ENCODE assay signal across 8 cellular contexts in the genomic region with DNA sequence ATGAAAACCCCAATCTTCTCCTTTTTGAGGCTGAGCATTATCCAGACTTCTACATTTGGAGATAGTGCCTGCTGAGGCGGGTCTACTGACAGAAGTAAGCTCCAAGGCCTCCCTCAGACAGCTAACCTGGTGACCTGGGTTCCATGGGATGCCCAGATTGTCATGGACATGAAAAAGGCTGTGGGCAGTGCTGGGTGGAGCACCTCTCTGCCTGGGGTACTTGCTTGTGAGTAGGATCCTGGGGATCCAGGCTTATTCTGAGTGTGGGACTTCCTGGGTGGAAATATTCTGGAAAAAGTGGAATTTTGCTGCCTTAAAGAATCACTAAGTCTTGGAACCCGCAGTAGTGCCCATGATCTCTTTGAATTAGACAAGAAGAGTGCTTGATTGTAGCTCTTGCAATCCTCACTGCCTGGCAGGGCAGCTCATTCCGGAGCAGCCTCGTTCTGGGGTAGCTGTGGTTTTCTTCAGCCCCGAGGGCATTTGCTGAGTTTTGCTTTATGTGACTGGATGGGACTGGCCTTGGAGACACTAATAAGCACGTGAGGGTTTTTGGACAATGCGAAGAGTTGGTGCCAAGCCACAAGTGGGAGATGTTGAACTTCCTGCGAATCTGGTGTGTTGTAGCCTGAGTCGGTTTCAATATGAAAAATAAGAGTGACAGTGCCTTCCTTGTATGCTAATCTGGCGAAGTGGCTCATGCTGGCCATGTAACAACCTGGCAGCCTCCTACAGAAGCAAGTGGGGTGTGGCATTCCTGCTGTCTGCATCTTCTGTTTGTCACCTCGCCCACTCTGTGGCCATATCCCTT. TPM values are rescaled to one million over a fixed set of nuclear protein-coding genes. Genes with fewer than 3 reads are reported as not detected.
DNase-seq lines count a peak whose midpoint lies in the region; ATAC-seq and TF ChIP-seq lines count a peak whose summit lies in the region.

No MANE protein-coding gene starts in this region.

- no peaks in the 10 kb centered on the region for H3F3A ChIP-seq in MM.1S (ENCODE audit: insufficient read depth, low read length)

- H3K4me3 Mint-ChIP-seq in naive thymus-derived CD4-positive, alpha-beta T cell = no peak overlapping the region
- H3K4me3 Mint-ChIP-seq in H9 = no peak overlapping the region

- no peak overlapping the region for H2BK12ac ChIP-seq in H9 (ENCODE audit: insufficient read length, low read depth, low read length)

- TF ChIP-seq CTCF in MM.1S (IDR thresholded peaks at IDR 0.05; ENCODE audit: low read length) (no peak), brain microvascular endothelial cell (IDR thresholded peaks at IDR 0.05; ENCODE audit: low read depth, low read length, missing control alignments) (peak; percentile 13), H9 (conservative IDR thresholded peaks at IDR 0.05) (no peak), spleen (IDR thresholded peaks at IDR 0.05 in 8 of 11, conservative IDR thresholded peaks at IDR 0.05 in 3 of 11) (no peak)

- H3K79me2 ChIP-seq in MM.1S (ENCODE audit: low read length) (no peaks in the 10 kb centered on the region), H9 (ENCODE audit: insufficient read depth, low read length) (no peaks in the 10 kb centered on the region)

- no peak overlapping the region for H4K91ac ChIP-seq in H9 (ENCODE audit: insufficient read length, low read depth, low read length)

- no peak for TF ChIP-seq POLR2A in spleen (IDR thresholded peaks at IDR 0.05)

- H3K36me3 Mint-ChIP-seq in naive thymus-derived CD4-positive, alpha-beta T cell = peaks cover 0 to under 1% (median 0%) of the 10 kb centered on the region in 5 donors
- peaks cover 0 to 6% (median under 1%) of the 10 kb centered on the region in 3 experiments; a peak in 3 of 7 replicates for H3K36me3 Mint-ChIP-seq in H9 (ENCODE audit: insufficient read depth in 1 of 3, low read depth in 3 of 3)

- H3K4me1 Mint-ChIP-seq in naive thymus-derived CD4-positive, alpha-beta T cell = peaks cover 8 to 20% (median 11%) of the 10 kb centered on the region in 7 donors
- peaks cover 8% of the 10 kb centered on the region in 2 experiments for H3K4me1 Mint-ChIP-seq in H9

- H2BK15ac ChIP-seq in H9 (ENCODE audit: low read depth, low read length) = no peak overlapping the region

- H3K4me3 ChIP-seq in MM.1S (ENCODE audit: low read length) (peak overlapping the region; percentile 15; the same call in 1 of the 2 replicates), brain microvascular endothelial cell (ENCODE audit: low read depth, low read length) (no peak overlapping the region), spleen (peak overlapping the region in 1 of 8 donors; percentile 15)
- H3K4me3 ChIP-seq in naive thymus-derived CD4-positive, alpha-beta T cell (ENCODE audit: low read length) = no peak overlapping the region

- in situ Hi-C loops in brain microvascular endothelial cell (cut with HindIII; ENCODE audit: low pct_ligation_motif_present, low sequenced_read_pairs) = loop anchor here (25.0 kb wide), 1 partner anchor 331 kb away; no protein-coding TSS in a partner anchor

- H3K27me3 ChIP-seq in MM.1S (replicated peaks; ENCODE audit: insufficient read depth, low read length) (no peaks in the 10 kb centered on the region), brain microvascular endothelial cell (replicated peaks) (no peaks in the 10 kb centered on the region), H9 (ENCODE audit: insufficient read depth, low read length) (no peaks in the 10 kb centered on the region), spleen (replicated peaks in 1 of 7) (no peaks in the 10 kb centered on the region)
- no peaks in the 10 kb centered on the region for H3K27me3 ChIP-seq in naive thymus-derived CD4-positive, alpha-beta T cell (ENCODE audit: control insufficient read depth in 2 of 2, insufficient read depth in 2 of 2, low read length in 2 of 2)

- H3T11ph ChIP-seq in H9 (ENCODE audit: low read length) = no peak overlapping the region

- no peaks in the 10 kb centered on the region for H4K20me1 ChIP-seq in MM.1S (ENCODE audit: insufficient read depth, low read length)
- H4K20me1 ChIP-seq in H9 (ENCODE audit: control insufficient read depth, insufficient read depth, insufficient read length) = no peaks in the 10 kb centered on the region

- no peak overlapping the region for H2BK20ac ChIP-seq in H9 (ENCODE audit: low read depth, low read length, poor library complexity, severe bottlenecking)

- WGBS in H9 (ENCODE audit: extremely low coverage, insufficient read length, low lambda C conversion rate) = no CpG with 5 or more reads among the region's 11 CpGs
- 13 to 25% (median 24%) methylated on average over 11 of the region's 11 CpGs for WGBS in spleen, 5 donors

- POLR2A ChIA-PET in naive thymus-derived CD4-positive, alpha-beta T cell (lab: Charles Lee) = no interaction called here

- H3K18ac ChIP-seq in H9 (ENCODE audit: insufficient read length, low read depth, low read length) = no peak overlapping the region

- H3K36me3 ChIP-seq in MM.1S (replicated peaks; ENCODE audit: insufficient read depth, low read length) (no peaks in the 10 kb centered on the region), brain microvascular endothelial cell (replicated peaks) (peaks cover under 1% of the 10 kb centered on the region), spleen (peaks cover 0 to 12% (median 1%) of the 10 kb centered on the region in 6 donors)
- no peaks in the 10 kb centered on the region for H3K36me3 ChIP-seq in naive thymus-derived CD4-positive, alpha-beta T cell (ENCODE audit: control insufficient read depth in 2 of 3, insufficient read depth in 3 of 3, low read length in 3 of 3)

- H3K79me1 ChIP-seq in H9 (ENCODE audit: insufficient read depth, low read depth, low read length, poor library complexity, severe bottlenecking) = no peaks in the 10 kb centered on the region

- H2AFZ ChIP-seq in MM.1S (ENCODE audit: low read length) (no peak overlapping the region), H9 (ENCODE audit: low read length) (no peak overlapping the region)

- no peak overlapping the region for H3K56ac ChIP-seq in H9 (ENCODE audit: insufficient read length, low read depth, low read length)

- H3K9me3 Mint-ChIP-seq in naive thymus-derived CD4-positive, alpha-beta T cell = no peaks in the 10 kb centered on the region
- no peaks in the 10 kb centered on the region for H3K9me3 Mint-ChIP-seq in H9

- peak; percentile 72 for ATAC-seq in GM21360 (IDR thresholded peaks at IDR 0.05; ENCODE audit: unreplicated experiment)
- ATAC-seq in naive thymus-derived CD4-positive, alpha-beta T cell = peak; percentile 62

- no peaks in the 10 kb centered on the region for H3K23me2 ChIP-seq in H9 (ENCODE audit: insufficient read length, low read depth, low read length, poor library complexity, severe bottlenecking)

- H4K5ac ChIP-seq in H9 (ENCODE audit: insufficient read length, low read depth, low read length) = no peak overlapping the region

- H3K4me1 ChIP-seq in MM.1S (ENCODE audit: low read length) = peaks cover 9% of the 10 kb centered on the region; the same call in 1 of the 2 replicates
- no peaks in the 10 kb centered on the region for H3K4me1 ChIP-seq in naive thymus-derived CD4-positive, alpha-beta T cell (ENCODE audit: control insufficient read depth in 2 of 2, insufficient read depth in 2 of 2, low read length in 2 of 2)
- H3K4me1 ChIP-seq in H9 (ENCODE audit: insufficient read depth, low read length) = no peaks in the 10 kb centered on the region
- peaks cover 6 to 29% (median 20%) of the 10 kb centered on the region in 6 donors for H3K4me1 ChIP-seq in spleen

- intact Hi-C loops in naive thymus-derived CD4-positive, alpha-beta T cell (cut with micrococcal nuclease) = loop anchor here (5.0 to 10.0 kb wide), 2 partner anchors 203 to 1061 kb away; no protein-coding TSS in a partner anchor
- intact Hi-C loops in spleen (cut with DNase I; ENCODE audit: low total_unique reads) = loop anchor here (5.0 to 10.0 kb wide), 2 partner anchors 203 to 341 kb away; no protein-coding TSS in a partner anchor

- H3K27ac Mint-ChIP-seq in naive thymus-derived CD4-positive, alpha-beta T cell = no peak overlapping the region
- no peak overlapping the region for H3K27ac Mint-ChIP-seq in H9

- H3K27ac ChIP-seq in MM.1S (ENCODE audit: low read length) (no peak overlapping the region), brain microvascular endothelial cell (no peak overlapping the region), H9 (ENCODE audit: insufficient read length, low read depth, low read length) (no peak overlapping the region), spleen (peak overlapping the region in 4 of 8 donors; percentile 18 to 70 (median 32))
- H3K27ac ChIP-seq in naive thymus-derived CD4-positive, alpha-beta T cell (ENCODE audit: low read depth, low read length) = no peak overlapping the region

- no peak overlapping the region for H3K14ac ChIP-seq in H9 (ENCODE audit: insufficient read depth, low read length)

- H2BK5ac ChIP-seq in H9 (ENCODE audit: insufficient read length, low read length) = no peak overlapping the region

- no peak overlapping the region for H4K8ac ChIP-seq in H9 (replicated peaks; ENCODE audit: insufficient read length, low read depth, low read length)

- CTCF ChIA-PET in naive thymus-derived CD4-positive, alpha-beta T cell (lab: Charles Lee) = interaction anchor here (4.8 kb wide), 1 partner anchor 343 kb away, joined by 50 read pairs; no protein-coding TSS in a partner anchor

- H3K27me3 Mint-ChIP-seq in naive thymus-derived CD4-positive, alpha-beta T cell = peaks cover 0 to 7% (median 0%) of the 10 kb centered on the region in 5 donors
- H3K27me3 Mint-ChIP-seq in H9 (ENCODE audit: low read depth) = peaks cover 2% of the 10 kb centered on the region

- DNase-seq in Ammon's horn (ENCODE audit: low spot score) (peak; percentile 12), MM.1S (peak; percentile 79), brain microvascular endothelial cell (peak; percentile 34), NCI-H1048 (lab: John Stamatoyannopoulos, UW) (no peak), H9 (no peak), spleen (no peak)
- DNase-seq in naive thymus-derived CD4-positive, alpha-beta T cell = no peak

- no peaks in the 10 kb centered on the region for H3K9me2 ChIP-seq in MM.1S (replicated peaks; ENCODE audit: insufficient read depth, low read length)

- no peak overlapping the region for H3K23ac ChIP-seq in H9 (ENCODE audit: insufficient read length, low read depth, low read length)

- H2BK120ac ChIP-seq in H9 (ENCODE audit: low read depth, low read length, poor library complexity, severe bottlenecking) = no peak overlapping the region

- H2AK5ac ChIP-seq in H9 (ENCODE audit: insufficient read length, low read length) = no peak overlapping the region

- no peak overlapping the region for H3K9ac ChIP-seq in MM.1S (ENCODE audit: low read length)
- H3K9ac ChIP-seq in H9 (ENCODE audit: extremely low read depth, insufficient read length, low read length) = no peak overlapping the region

- H3K9me3 ChIP-seq in MM.1S (replicated peaks; ENCODE audit: insufficient read depth, low read length) (no peaks in the 10 kb centered on the region), H9 (ENCODE audit: control insufficient read depth, low read depth, low read length) (no peaks in the 10 kb centered on the region), spleen (no peaks in the 10 kb centered on the region)
- H3K9me3 ChIP-seq in naive thymus-derived CD4-positive, alpha-beta T cell (ENCODE audit: control insufficient read depth in 2 of 3, low read length in 3 of 3) = no peaks in the 10 kb centered on the region

- H3K4me2 ChIP-seq in MM.1S (ENCODE audit: low read depth, low read length) (peak overlapping the region; percentile 54), H9 (ENCODE audit: insufficient read depth, insufficient read length, low read length) (no peak overlapping the region)

- H3K4ac ChIP-seq in H9 (ENCODE audit: low read depth, low read length) = no peak overlapping the region

RNA-seq across cellular contexts. Expression of a gene that starts 28.2 kb away (rescaled TPM):
- total RNA-seq in naive thymus-derived CD4-positive, alpha-beta T cell = 10 to 100 TPM in 4 of 5 experiments, 1 to 10 TPM in 1; 8.6 to 30.4 (median 15.3) TPM
- polyA plus RNA-seq in naive thymus-derived CD4-positive, alpha-beta T cell = 10 to 100 TPM; 10.7 to 11.4 TPM
- total RNA-seq in H9 (2021) = 16.1 and 16.9 TPM in 2 replicates
- total RNA-seq in spleen = 10 to 100 TPM; 13.8 to 23.8 (median 14.9) TPM
- 1 to 10 TPM; 4.8 to 7.4 (median 5.7) TPM for polyA plus RNA-seq in spleen

Comparison
In these comparisons a context has a peak if more than half of its experiments do, and no peak if none do; other contexts are left out.
1. DNase-seq: peak in Ammon's horn (single experiment), MM.1S (single experiment) and brain microvascular endothelial cell (single experiment); none in naive thymus-derived CD4-positive, alpha-beta T cell (0 of 9), NCI-H1048 (single experiment), H9 (single experiment) and spleen (single experiment).